8 cellular contexts compared by ENCODE assay signal in the genomic region with DNA sequence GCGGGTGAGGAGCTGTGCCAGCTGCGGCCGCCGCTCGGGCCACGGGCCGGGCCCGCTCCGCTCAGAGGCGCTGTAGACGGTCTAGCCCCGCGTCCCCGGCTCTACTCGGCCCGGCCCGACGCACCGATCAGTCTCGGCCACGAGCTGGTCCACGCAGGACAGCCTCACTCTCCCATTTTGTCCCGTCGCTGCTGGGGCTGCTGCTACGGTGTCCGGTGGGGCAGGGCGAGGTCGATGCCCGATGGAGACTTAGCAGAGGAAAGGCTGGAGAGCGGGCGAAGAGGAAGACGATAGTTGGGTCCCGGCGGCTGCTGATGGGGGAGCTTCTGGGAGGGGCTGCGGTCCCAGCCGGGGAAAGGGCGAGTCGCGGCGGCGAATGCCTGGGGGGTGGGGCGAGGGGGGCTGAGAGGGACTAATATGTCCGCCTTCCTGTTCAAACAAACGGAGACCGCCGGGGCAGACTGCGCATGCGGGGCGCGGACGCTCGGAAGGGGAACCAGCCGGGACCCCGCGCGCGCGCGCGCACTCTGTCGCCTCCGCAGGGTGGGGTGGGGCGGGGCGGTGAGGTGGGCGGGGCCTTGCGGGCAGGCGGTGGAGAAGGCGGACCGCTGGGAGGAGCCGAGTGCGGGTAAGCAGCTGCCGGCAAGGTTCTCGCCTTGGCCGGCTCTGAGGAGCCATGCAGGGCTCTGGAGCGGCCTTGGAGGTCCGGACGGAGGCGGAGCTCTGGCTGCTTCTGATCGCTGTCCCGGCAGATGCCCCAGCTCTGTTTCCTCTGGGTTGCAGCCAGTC. TPM values are rescaled to one million over a fixed set of nuclear protein-coding genes. Genes with fewer than 3 reads are reported as not detected.
DNase-seq lines count a peak whose midpoint lies in the region; ATAC-seq, FAIRE-seq and TF ChIP-seq lines count a peak whose summit lies in the region.

A gene (minus strand): TSS at position 463 of the 789 bp plus-strand sequence. CDS start 903 bp downstream, outside the sequence.

- in situ Hi-C loops in HepG2 (cut with HindIII; ENCODE audit: extremely low pct_ligation_motif_present, low pct_unique_long_range_greater_than_20kb): no loop called here

- no peaks in the 10 kb centered on the region for H3K27me3 ChIP-seq in CD4-positive, alpha-beta T cell (ENCODE audit: control insufficient read depth, insufficient read depth, low read length)
- H3K27me3 ChIP-seq in HepG2 (ENCODE audit: control insufficient read depth in 1 of 2, insufficient read depth in 2 of 2, low read length in 2 of 2): no peaks in the 10 kb centered on the region; a peak in 1 of 5 replicates

- TF ChIP-seq EP300 in HepG2 (IDR thresholded peaks at IDR 0.05; ENCODE audit: low read depth in 2 of 2, low read length in 2 of 2) (no peak), HepG2 (CRISPR knock-in tag; IDR thresholded peaks at IDR 0.05; ENCODE audit: borderline replicate concordance) (no peak)

- peaks cover 11% of the 10 kb centered on the region for H3K4me1 Mint-ChIP-seq in CD4-positive, alpha-beta T cell (ENCODE audit: low read depth)

- TF ChIP-seq CTCF in CD4-positive, alpha-beta T cell (IDR thresholded peaks at IDR 0.05): no peak
- no peak for TF ChIP-seq CTCF in HepG2 (CRISPR knock-in tag; IDR thresholded peaks at IDR 0.05)

- no peak within 1 kb of the TSS for H3K4me3 Mint-ChIP-seq in CD4-positive, alpha-beta T cell

- POLR2A ChIA-PET in CD4-positive, alpha-beta T cell (lab: Charles Lee): interaction anchor here (0.7 to 2.6 kb wide), 10 partner anchors 11 to 629 kb away, joined by 3 to 17 read pairs (median 5); a partner anchor contains a TSS
- POLR2A ChIA-PET in HepG2 (lab: Yijun Ruan, JAX): interaction anchor here (0.8 to 1.3 kb wide), 3 partner anchors 21 to 359 kb away, joined by 3 to 6 read pairs (median 3); no protein-coding TSS in a partner anchor

- intact Hi-C loops in CD4-positive, alpha-beta T cell (cut with DNase I, micrococcal nuclease): loop anchor here (2.0 to 10.0 kb wide), 6 partner anchors 39 to 629 kb away; a partner anchor contains a TSS
- intact Hi-C loops in HepG2 (cut with micrococcal nuclease; ENCODE audit: unreplicated experiment): no loop called here

- no peak; a peak in 2 of 4 replicates for TF ChIP-seq POLR2A in HepG2 (IDR thresholded peaks at IDR 0.05; ENCODE audit: insufficient read depth in 1 of 2, low read depth in 2 of 2, low read length in 2 of 2)

- H3K36me3 ChIP-seq in HepG2 (replicated peaks in 1 of 2; ENCODE audit: control insufficient read depth in 1 of 2, insufficient read depth in 2 of 2, low read length in 2 of 2): no peaks in the 10 kb centered on the region

- FAIRE-seq in HepG2 (lab: Jason Lieb, UNC): no peak

- peak; percentile 32; the same call in 1 of the 2 replicates for TF ChIP-seq RAD21 in HepG2 (CRISPR knock-in tag; IDR thresholded peaks at IDR 0.05)

- H3K79me2 ChIP-seq in HepG2 (ENCODE audit: insufficient read depth, low read length): peaks cover 49% of the 10 kb centered on the region

- no peaks in the 10 kb centered on the region for H3K9me3 ChIP-seq in CD4-positive, alpha-beta T cell (ENCODE audit: control insufficient read depth, low read length)
- H3K9me3 ChIP-seq in HepG2 (ENCODE audit: low read length): no peaks in the 10 kb centered on the region

- peaks cover 34% of the 10 kb centered on the region for H4K20me1 ChIP-seq in HepG2 (ENCODE audit: insufficient read depth, low read length)

- H3K27ac Mint-ChIP-seq in CD4-positive, alpha-beta T cell: peak within 1 kb of the TSS; percentile 87

- peak within 1 kb of the TSS; percentile 90 for H2AFZ ChIP-seq in HepG2 (ENCODE audit: low read length)

- BruUV-seq in HepG2 (replicated peaks; lab: Mats Ljungman, UMichigan): no TSS peak

- H3K27ac ChIP-seq in CD4-positive, alpha-beta T cell (ENCODE audit: low read depth, low read length): peak within 1 kb of the TSS; percentile 94
- peak within 1 kb of the TSS; percentile 91 for H3K27ac ChIP-seq in HepG2 (ENCODE audit: extremely low read length, insufficient read depth, low read length)

- H3K4me1 ChIP-seq in HepG2 (ENCODE audit: insufficient read depth, low read length): peaks cover 39% of the 10 kb centered on the region

- H3K36me3 Mint-ChIP-seq in CD4-positive, alpha-beta T cell (ENCODE audit: low read depth): peaks cover 18% of the 10 kb centered on the region

- no peaks in the 10 kb centered on the region for H3K9me3 Mint-ChIP-seq in CD4-positive, alpha-beta T cell

- 3% methylated on average over 18 of the region's 80 CpGs for WGBS in HepG2 (ENCODE audit: low lambda C conversion rate)

- peak within 1 kb of the TSS; percentile 94 to 100 (median 100) for H3K4me3 ChIP-seq in HepG2 (replicated peaks in 1 of 3; ENCODE audit: insufficient read depth in 1 of 3, low read depth in 2 of 3, low read length in 3 of 3)

- ATAC-seq in CD4-positive, alpha-beta T cell (ENCODE audit: poor library complexity): peak; percentile 81
- ATAC-seq in GM19452 (IDR thresholded peaks at IDR 0.05; ENCODE audit: unreplicated experiment) (peak; percentile 89), HG03575 (IDR thresholded peaks at IDR 0.05; ENCODE audit: extremely low read depth, insufficient number of reproducible peaks, low FRiP score, unreplicated experiment) (peak; percentile 73), HepG2 (peak; percentile 90)

- peak within 1 kb of the TSS; percentile 94 for H3K9ac ChIP-seq in HepG2 (ENCODE audit: insufficient read depth, low read depth, low read length)

- CTCF ChIA-PET in CD4-positive, alpha-beta T cell (lab: Charles Lee): interaction anchor here (0.6 kb wide), 1 partner anchor 501 kb away, joined by 4 read pairs; a partner anchor contains a TSS
- CTCF ChIA-PET in HepG2 (lab: Yijun Ruan, JAX; ENCODE audit: low intra/inter-chr PET ratio, low total read pairs): no interaction called here

- no peaks in the 10 kb centered on the region for H3K27me3 Mint-ChIP-seq in CD4-positive, alpha-beta T cell

- peak within 1 kb of the TSS; percentile 99 for H3K4me2 ChIP-seq in HepG2 (ENCODE audit: low read depth, low read length)

- DNase-seq in CD4-positive, alpha-beta T cell: peak; percentile 98 to 100 (median 99)
- peak; percentile 100 for DNase-seq in NCI-H82 (lab: John Stamatoyannopoulos, UW)
- peak; percentile 99 for DNase-seq in activated CD4-positive, alpha-beta T cell treated with anti-CD3 and anti-CD28 coated beads, Interleukin-2, amount 50 U/mL, for 48 hours
- peak; percentile 97 for DNase-seq in dermis blood vessel endothelial cell
- peak; percentile 88 for DNase-seq in HepG2 (ENCODE audit: low spot score)
- peak; percentile 96 to 98 for DNase-seq in stimulated activated CD4-positive, alpha-beta T cell treated with anti-CD3 and anti-CD28 coated beads, Interleukin-2, amount 100 ng/mL, for 48 hours

TF ChIP-seq in HepG2, 621 proteins besides CTCF, POLR2A, EP300 and RAD21 (continues in another document):
- TF ChIP-seq KLF12 (CRISPR knock-in tag; IDR thresholded peaks at IDR 0.05; ENCODE audit: borderline replicate concordance) (no peak), ZNF101 (CRISPR knock-in tag; IDR thresholded peaks at IDR 0.05; ENCODE audit: borderline replicate concordance, low read depth) (no peak)

RNA-seq across cellular contexts. Expression of the gene that starts here (rescaled TPM):
- total RNA-seq in CD4-positive, alpha-beta T cell: 10 to 100 TPM; 85.5 to 91.2 TPM
- 41.9 and 53.0 TPM in 2 replicates for total RNA-seq in dermis blood vessel endothelial cell
- 27.2 and 37.8 TPM in 2 replicates for total RNA-seq in HepG2 (2016; rRNA removed; fragmentation: Illumina TruSeq; extraction: Trizol)
- 4.3 and 6.2 TPM in 2 replicates for total RNA-seq in HepG2 (2016; cell fraction: cytosol; rRNA removed; fragmentation: Illumina TruSeq; extraction: Trizol; ENCODE audit: low read depth)
- total RNA-seq in HepG2 (2016; cell fraction: insoluble cytoplasmic fraction; rRNA removed; fragmentation: Illumina TruSeq; extraction: Trizol): 27.0 and 36.7 TPM in 2 replicates
- 8.7 and 9.5 TPM in 2 replicates for total RNA-seq in HepG2 (2016; cell fraction: membrane; rRNA removed; fragmentation: Illumina TruSeq; extraction: Trizol)
- total RNA-seq in HepG2 (2016; cell fraction: nucleus; rRNA removed; fragmentation: Illumina TruSeq; extraction: Trizol): 38.5 and 44.6 TPM in 2 replicates
- polyA plus RNA-seq in HepG2 (2011; rRNA removed): 5.9 and 10.5 TPM in 2 replicates
- polyA plus RNA-seq in HepG2 (2011; cell fraction: cytosol; rRNA removed): 1.5 and 3.2 TPM in 2 replicates
- 7.3 and 8.0 TPM in 2 replicates for polyA plus RNA-seq in HepG2 (2011; cell fraction: nucleus; rRNA removed)
- 14.8 and 19.8 TPM in 2 replicates for polyA plus RNA-seq in HepG2 (2012)
- 0.23 and 0.31 TPM in 2 replicates for polyA plus RNA-seq in HepG2 (2016; cell fraction: cytosol; fragmentation: Illumina TruSeq; extraction: Trizol; ENCODE audit: low read depth)
- polyA plus RNA-seq in HepG2 (2016; cell fraction: insoluble cytoplasmic fraction; fragmentation: Illumina TruSeq; extraction: Trizol; ENCODE audit: low read depth): 27.9 and 29.2 TPM in 2 replicates
- 1.2 and 1.7 TPM in 2 replicates for polyA plus RNA-seq in HepG2 (2016; cell fraction: membrane; fragmentation: Illumina TruSeq; extraction: Trizol; ENCODE audit: low read depth)
- 39.5 and 43.8 TPM in 2 replicates for polyA plus RNA-seq in HepG2 (2016; cell fraction: nucleus; fragmentation: Illumina TruSeq; extraction: Trizol; ENCODE audit: insufficient read depth, low read depth)
- polyA minus RNA-seq in HepG2 (2011; rRNA and poly(A)+ RNA removed; ENCODE audit: low replicate concordance): 5.9 and 10.2 TPM in 2 replicates
- 12.1 and 13.3 TPM in 2 replicates for polyA minus RNA-seq in HepG2 (2011; cell fraction: cytosol; rRNA and poly(A)+ RNA removed)
- 80.5 and 92.5 TPM in 2 replicates for polyA minus RNA-seq in HepG2 (2011; cell fraction: nucleus; rRNA and poly(A)+ RNA removed)

Comparison
In these comparisons a context has a peak if more than half of its experiments do, and no peak if none do; other contexts are left out.
1. Peak in every context shown above with its lines: DNase-seq, ATAC-seq, H3K4me3 ChIP-seq and H3K27ac ChIP-seq.